8 cellular contexts compared by ENCODE assay signal in the genomic region with DNA sequence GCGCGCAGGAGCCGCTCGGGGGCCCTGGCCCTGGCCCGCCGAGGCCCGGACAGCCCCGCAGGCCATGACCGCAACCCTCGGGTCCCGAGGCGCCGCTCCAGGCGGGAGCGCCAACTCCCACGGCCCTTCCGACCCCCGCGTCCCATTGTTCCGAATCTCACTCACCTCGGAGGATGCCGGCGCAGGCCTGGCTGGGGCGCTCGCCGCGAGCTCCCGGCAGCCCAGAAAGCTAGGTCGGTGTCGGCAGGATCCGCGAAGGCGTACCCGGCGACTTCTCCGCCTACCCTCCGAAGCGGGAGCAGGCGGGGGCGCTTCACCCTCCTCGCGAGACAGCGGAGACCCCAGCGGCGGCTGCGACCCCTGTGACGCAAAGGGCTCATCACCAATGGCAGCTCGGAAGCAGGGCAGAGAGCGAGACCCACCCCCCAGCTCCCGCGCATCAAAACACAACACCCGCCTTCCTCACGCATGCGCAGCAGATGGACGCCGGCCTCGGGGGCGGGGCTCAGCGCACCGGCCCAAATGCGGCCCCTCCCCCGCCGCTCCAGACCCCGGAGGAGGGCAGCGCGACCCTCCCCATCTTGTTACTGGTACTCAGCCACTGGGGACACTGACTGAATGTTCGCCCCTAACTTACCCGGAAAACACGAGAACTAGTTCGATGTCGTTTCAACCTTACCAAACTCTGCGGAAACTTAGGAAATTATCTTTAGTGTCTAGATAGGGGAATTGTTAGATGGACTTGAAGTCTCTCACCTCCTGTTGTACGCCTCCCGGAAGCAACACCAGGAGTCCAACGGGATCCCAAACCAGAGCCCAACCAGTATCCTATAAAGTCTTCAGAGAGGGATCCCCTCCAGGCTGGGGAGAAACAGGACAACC. TPM values are rescaled to one million over a fixed set of nuclear protein-coding genes. Genes with fewer than 3 reads are reported as not detected.
DNase-seq lines count a peak whose midpoint lies in the region; ATAC-seq and TF ChIP-seq lines count a peak whose summit lies in the region.

No MANE protein-coding gene starts in this region.

- peak; percentile 92 for DNase-seq in DMS153 (lab: John Stamatoyannopoulos, UW)
- DNase-seq in OCI-M1 (lab: John Stamatoyannopoulos, UW), result peak; percentile 94
- DNase-seq in activated T-cell treated with anti-CD3 and anti-CD28 coated beads, Interleukin-2, amount 50 U/mL, for 1 hour, result peak; percentile 95
- no peak for DNase-seq in epithelial cell of proximal tubule (ENCODE audit: low read depth)
- DNase-seq in stimulated activated CD8-positive, alpha-beta memory T cell treated with anti-CD3 and anti-CD28 coated beads, Interleukin-4, amount 100 ng/mL, for 48 hours, result peak; percentile 94

- H3K36me3 ChIP-seq in mucosa of rectum (ENCODE audit: control insufficient read depth in 2 of 2, insufficient read depth in 2 of 2, low read length in 2 of 2), result no peaks in the 10 kb centered on the region

- H3K4me1 ChIP-seq in mucosa of rectum (ENCODE audit: control insufficient read depth in 2 of 2, insufficient read depth in 2 of 2, low read length in 2 of 2), result peaks cover 6% of the 10 kb centered on the region in 2 donors

- H3K36me3 Mint-ChIP-seq in IgD-negative memory B cell, result peaks cover 8% of the 10 kb centered on the region

- H3K4me1 Mint-ChIP-seq in IgD-negative memory B cell, result peaks cover 27 to 31% (median 29%) of the 10 kb centered on the region in 3 donors

- peak overlapping the region; percentile 90 to 96 for H3K27ac ChIP-seq in mucosa of rectum (ENCODE audit: low read depth in 2 of 2, low read length in 2 of 2)

- H3K4me3 ChIP-seq in epithelial cell of proximal tubule (ENCODE audit: low read depth, low read length), result peak overlapping the region; percentile 89
- peak overlapping the region; percentile 84 to 96 for H3K4me3 ChIP-seq in mucosa of rectum (ENCODE audit: low read length in 2 of 2)

- no peaks in the 10 kb centered on the region for H3K27me3 ChIP-seq in mucosa of rectum (ENCODE audit: control insufficient read depth in 2 of 2, insufficient read depth in 2 of 2, low read length in 2 of 2)

- H3K9me3 Mint-ChIP-seq in IgD-negative memory B cell, result no peaks in the 10 kb centered on the region

- H3K4me3 Mint-ChIP-seq in IgD-negative memory B cell, result peak overlapping the region; percentile 96 to 99 (median 98)

- H3K9me3 ChIP-seq in mucosa of rectum (ENCODE audit: control insufficient read depth in 2 of 2, low read length in 2 of 2), result no peaks in the 10 kb centered on the region

- H3K9ac ChIP-seq in mucosa of rectum (ENCODE audit: low read depth in 1 of 2, low read length in 2 of 2), result peak overlapping the region; percentile 81 to 95

- TF ChIP-seq CTCF in epithelial cell of proximal tubule (conservative IDR thresholded peaks at IDR 0.05; ENCODE audit: low read depth, low read length), result no peak

- no peaks in the 10 kb centered on the region for H3K27me3 Mint-ChIP-seq in IgD-negative memory B cell

- peak overlapping the region; percentile 92 to 97 (median 97) for H3K27ac Mint-ChIP-seq in IgD-negative memory B cell

- ATAC-seq in GM21576 (IDR thresholded peaks at IDR 0.05; ENCODE audit: unreplicated experiment), result peak; percentile 65

RNA-seq across cellular contexts. Expression of a gene that starts 1.3 kb away (rescaled TPM):
- 103 TPM for polyA plus RNA-seq in IgD-negative memory B cell
- 8.6 and 8.7 TPM in 2 replicates for total RNA-seq in epithelial cell of proximal tubule

RNA-seq across cellular contexts. Expression of a gene that starts 1.5 kb away (rescaled TPM):
- 21.4 TPM for polyA plus RNA-seq in IgD-negative memory B cell
- 14.3 and 18.5 TPM in 2 replicates for total RNA-seq in epithelial cell of proximal tubule

RNA-seq across cellular contexts. Expression of a gene that starts 22.1 kb away (rescaled TPM):
- polyA plus RNA-seq in IgD-negative memory B cell, result 62.6 TPM
- 80.8 and 83.2 TPM in 2 replicates for total RNA-seq in epithelial cell of proximal tubule

RNA-seq across cellular contexts. Expression of a gene that starts 24.9 kb away (rescaled TPM):
- polyA plus RNA-seq in IgD-negative memory B cell, result 16.9 TPM
- total RNA-seq in epithelial cell of proximal tubule, result 10.9 and 18.7 TPM in 2 replicates
